ENCODE assay signal across 22 cellular contexts in genomic region chr4:27056281-27056680, GRCh38.
A peak's percentile ranks its signal among the peaks of the same experiment; 100 is the strongest.
DNase-seq lines count a peak whose midpoint lies in the region; ATAC-seq and TF ChIP-seq lines count a peak whose summit lies in the region.
"Had no signal": no experiment of that assay in that cellular context is flagged by ENCODE, and none has a peak within 500 bp of the region (broad histone marks: within the 10 kb centered on the region; RNA-seq: fewer than 3 reads in every experiment).

No MANE protein-coding gene starts in this region.

- H3K9ac ChIP-seq in OCI-LY3 (ENCODE audit: low read length) (no peak overlapping the region), mesendoderm (ENCODE audit: low read length) (no peak overlapping the region)
- H3K9ac ChIP-seq: BLaER1 treated with 17β-estradiol and CSF1 and Interleukin-3, amounts not matched to agents 10 nM and 100 nM had no signal

- H3K36me3 ChIP-seq in right atrium auricular region (no peaks in the 10 kb centered on the region), OCI-LY3 (replicated peaks; ENCODE audit: low read depth, low read length) (no peaks in the 10 kb centered on the region), mesendoderm (ENCODE audit: control insufficient read depth, insufficient read depth, low read length) (no peaks in the 10 kb centered on the region)
- H3K36me3 ChIP-seq: BLaER1 treated with 17β-estradiol and CSF1 and Interleukin-3, amounts not matched to agents 10 nM and 100 nM had no signal

- ATAC-seq in Right ventricle myocardium inferior (no peak), HG03442 (IDR thresholded peaks at IDR 0.05; ENCODE audit: unreplicated experiment) (no peak), GM18909 (IDR thresholded peaks at IDR 0.05; ENCODE audit: poor library complexity, unreplicated experiment) (no peak)
- ATAC-seq: A549; CD8-positive, alpha-beta T cell; GM12878 had no signal

- H3K9me3 ChIP-seq in right atrium auricular region (no peaks in the 10 kb centered on the region), OCI-LY3 (ENCODE audit: insufficient read depth, low read length) (no peaks in the 10 kb centered on the region)
- H3K9me3 ChIP-seq: A549; BLaER1 treated with 17β-estradiol and CSF1 and Interleukin-3, amounts not matched to agents 10 nM and 100 nM; Caco-2 had no signal

- no CpG with 5 or more reads among the region's 16 CpGs for WGBS in mesendoderm (ENCODE audit: extremely low coverage, insufficient coverage, low lambda C conversion rate)

- no peak overlapping the region for H2BK120ac ChIP-seq in mesendoderm (ENCODE audit: low read depth, low read length)

- no peak overlapping the region for H4K8ac ChIP-seq in mesendoderm (ENCODE audit: low read depth, low read length)

- H3K27me3 ChIP-seq in right atrium auricular region (no peaks in the 10 kb centered on the region), OCI-LY3 (ENCODE audit: low read depth, low read length) (peaks cover 24% of the 10 kb centered on the region), mesendoderm (ENCODE audit: insufficient read depth, low read length, poor library complexity) (no peaks in the 10 kb centered on the region)
- H3K27me3 ChIP-seq: BLaER1 treated with 17β-estradiol and CSF1 and Interleukin-3, amounts not matched to agents 10 nM and 100 nM had no signal

- no peak overlapping the region for H3K23ac ChIP-seq in mesendoderm (ENCODE audit: low read length)

- no peak overlapping the region for H3K18ac ChIP-seq in mesendoderm (ENCODE audit: low read length)

- H3K27ac ChIP-seq in right atrium auricular region (no peak overlapping the region), OCI-LY3 (ENCODE audit: low read length) (no peak overlapping the region), mesendoderm (ENCODE audit: low read depth, low read length) (no peak overlapping the region)
- H3K27ac ChIP-seq: 22Rv1; A549; BLaER1 treated with 17β-estradiol and CSF1 and Interleukin-3, amounts not matched to agents 10 nM and 100 nM; C4-2B had no signal

- H3K4me1 ChIP-seq in right atrium auricular region (no peaks in the 10 kb centered on the region), OCI-LY3 (ENCODE audit: low read length) (peaks cover 4% of the 10 kb centered on the region), mesendoderm (ENCODE audit: control insufficient read depth, low read depth, low read length) (no peaks in the 10 kb centered on the region)
- H3K4me1 ChIP-seq: A549, Caco-2 had no signal

- H3K4ac ChIP-seq in mesendoderm (ENCODE audit: low read depth, low read length) = peak overlapping the region; percentile 65

- H3K56ac ChIP-seq in mesendoderm (ENCODE audit: low read length) = no peak overlapping the region

- no peak overlapping the region for H3K4me3 Mint-ChIP-seq in osteocyte (ENCODE audit: unreplicated experiment)
- H3K4me3 Mint-ChIP-seq: B cell; CD4-positive, alpha-beta T cell; CD8-positive, alpha-beta T cell had no signal

- no peaks in the 10 kb centered on the region for H3K79me1 ChIP-seq in mesendoderm (ENCODE audit: low read length)

- peak; percentile 21 for DNase-seq in Right ventricle myocardium inferior (ENCODE audit: missing footprints)
- DNase-seq in right atrium auricular region (ENCODE audit: low spot score) = no peak
- DNase-seq in mesendoderm = no peak
- DNase-seq in osteocyte (ENCODE audit: extremely low spot score, unreplicated experiment) = peak; percentile 65
- DNase-seq in NCI-H2171 treated with DMSO at 0.1 percent for 48 hours (lab: John Stamatoyannopoulos, UW) = no peak
- DNase-seq: AML-193; Caco-2; Calu3; CD4-positive, alpha-beta T cell; CD8-positive, alpha-beta T cell; DMS79 treated with DMSO at 0.1 percent for 48 hours; EL; GDM1 had no signal

- no peaks in the 10 kb centered on the region for H4K20me1 ChIP-seq in OCI-LY3 (ENCODE audit: insufficient read depth, low read length)
- H4K20me1 ChIP-seq: BLaER1 treated with 17β-estradiol and CSF1 and Interleukin-3, amounts not matched to agents 10 nM and 100 nM had no signal

- H3K27me3 Mint-ChIP-seq in osteocyte (ENCODE audit: unreplicated experiment) = peaks cover 37% of the 10 kb centered on the region

- H3K4me3 ChIP-seq in right atrium auricular region (no peak overlapping the region), OCI-LY3 (ENCODE audit: low read length) (no peak overlapping the region), mesendoderm (ENCODE audit: low read length) (no peak overlapping the region)
- H3K4me3 ChIP-seq: A549; BLaER1 treated with 17β-estradiol and CSF1 and Interleukin-3, amounts not matched to agents 10 nM and 100 nM; GM12878 had no signal

- TF ChIP-seq CTCF in right atrium auricular region (IDR thresholded peaks at IDR 0.05) (no peak), OCI-LY3 (IDR thresholded peaks at IDR 0.05; ENCODE audit: low read depth, low read length) (no peak), osteocyte (IDR thresholded peaks at IDR 0.05) (no peak)

- no peak overlapping the region for H2BK15ac ChIP-seq in mesendoderm (replicated peaks; ENCODE audit: low read depth)

- H3K4me2 ChIP-seq in OCI-LY3 (ENCODE audit: low read length) = peak overlapping the region; percentile 24
- no peak overlapping the region for H3K4me2 ChIP-seq in mesendoderm (ENCODE audit: low read length)
- H3K4me2 ChIP-seq: A549 had no signal

- H3K79me2 ChIP-seq in OCI-LY3 (ENCODE audit: low read length) (no peaks in the 10 kb centered on the region), mesendoderm (ENCODE audit: control insufficient read depth, insufficient read depth, low read length) (no peaks in the 10 kb centered on the region)

- no peak overlapping the region for H2BK5ac ChIP-seq in mesendoderm (ENCODE audit: low read length)

- H3K4me1 Mint-ChIP-seq in osteocyte (ENCODE audit: unreplicated experiment) = no peaks in the 10 kb centered on the region
- H3K4me1 Mint-ChIP-seq: B cell had no signal

- no peak overlapping the region for H3K27ac Mint-ChIP-seq in osteocyte (ENCODE audit: unreplicated experiment)
- H3K27ac Mint-ChIP-seq: B cell; CD4-positive, alpha-beta T cell; CD8-positive, alpha-beta T cell had no signal

- no peaks in the 10 kb centered on the region for H3K9me3 Mint-ChIP-seq in osteocyte (ENCODE audit: unreplicated experiment)
- H3K9me3 Mint-ChIP-seq: CD4-positive, alpha-beta T cell; CD8-positive, alpha-beta T cell had no signal

- no peak overlapping the region for H2AFZ ChIP-seq in OCI-LY3 (ENCODE audit: low read depth, low read length)

- intact Hi-C loops in Right ventricle myocardium inferior (cut with DNase I) = loop anchor here (10.0 kb wide), 1 partner anchor 259 kb away; no protein-coding TSS in a partner anchor

- H3K36me3 Mint-ChIP-seq in osteocyte (ENCODE audit: unreplicated experiment) = no peaks in the 10 kb centered on the region
- H3K36me3 Mint-ChIP-seq: CD8-positive, alpha-beta T cell had no signal

- H2AK5ac ChIP-seq in mesendoderm (ENCODE audit: low read length) = no peak overlapping the region

- H4K5ac ChIP-seq in mesendoderm (ENCODE audit: low read length) = no peak overlapping the region

Comparison
In these comparisons a context has a peak if more than half of its experiments do, and no peak if none do; other contexts are left out.
1. DNase-seq: peak in Right ventricle myocardium inferior (single experiment) and osteocyte (single experiment); none in right atrium auricular region (single experiment), mesendoderm (single experiment) and NCI-H2171 treated with DMSO at 0.1 percent for 48 hours (single experiment).